In the genomic region with DNA sequence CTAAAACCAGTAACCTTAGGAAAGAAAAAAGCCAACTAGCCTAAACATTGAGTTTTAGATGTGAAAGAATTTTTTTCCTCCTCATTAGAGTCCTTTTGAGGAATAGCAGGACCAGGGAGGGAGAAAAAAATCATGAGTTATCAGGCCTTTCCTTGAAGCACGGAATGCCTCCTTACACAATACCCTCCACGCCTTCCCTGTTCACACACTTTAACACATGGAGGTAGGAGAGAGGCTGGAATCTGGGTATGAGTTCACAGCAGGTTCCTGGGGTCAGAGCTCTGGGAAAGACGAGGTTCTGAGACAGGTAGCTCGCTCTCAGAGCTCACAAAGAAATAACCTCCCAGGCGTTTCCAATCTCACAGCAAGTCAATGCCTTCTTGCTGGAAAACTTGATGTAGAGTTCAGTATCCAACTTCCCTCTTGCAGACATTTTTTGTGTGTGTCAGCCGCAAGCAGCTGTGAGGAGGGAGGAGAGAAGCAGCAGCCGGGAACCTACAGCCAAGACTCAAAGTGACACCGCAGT, we compare ENCODE assay signal across 8 cellular contexts. TPM values are rescaled to one million over a fixed set of nuclear protein-coding genes. Genes with fewer than 3 reads are reported as not detected.
DNase-seq lines count a peak whose midpoint lies in the region; ATAC-seq and TF ChIP-seq lines count a peak whose summit lies in the region.

No MANE protein-coding gene starts in this region.

- H2AFZ ChIP-seq in mammary epithelial cell (ENCODE audit: low read depth, low read length) = peak overlapping the region; percentile 97

- in situ Hi-C loops in mammary epithelial cell (cut with MboI; ENCODE audit: low sequenced_read_pairs in 2 of 2) = no loop called here

- DNase-seq in NCI-H82 (lab: John Stamatoyannopoulos, UW) (peak; percentile 32), NCI-H82 treated with DMSO at 0.1 percent for 48 hours (lab: John Stamatoyannopoulos, UW; ENCODE audit: unreplicated experiment) (no peak), Kasumi-1 (lab: John Stamatoyannopoulos, UW) (peak; percentile 48 to 52), mammary epithelial cell (peak; percentile 32), lung (ENCODE audit: low spot score) (no peak), upper lobe of right lung (no peak), NCI-H2081 treated with DMSO at 0.1 percent for 48 hours (lab: John Stamatoyannopoulos, UW) (no peak), NCI-H2081 (lab: John Stamatoyannopoulos, UW) (no peak)

- dilution Hi-C loops in mammary epithelial cell (cut with HindIII; ENCODE audit: low sequenced_read_pairs) = no loop called here

- H4K20me1 ChIP-seq in mammary epithelial cell (ENCODE audit: insufficient read depth, low read length) = no peaks in the 10 kb centered on the region

- intact Hi-C loops in mammary epithelial cell (cut with micrococcal nuclease) = loop anchor here (1.0 to 2.0 kb wide), 4 partner anchors 59 to 312 kb away; partner anchors contain the start of genes ZNF540, ZNF569, ZNF571 and ZNF607
- intact Hi-C loops in upper lobe of right lung (cut with DNase I) = no loop called here

- CTCF ChIA-PET in mammary epithelial cell (lab: Charles Lee; ENCODE audit: low non-redundant PET) = no interaction called here

- H3K27ac ChIP-seq in mammary epithelial cell (ENCODE audit: insufficient read depth, low read depth, low read length) = peak overlapping the region; percentile 34
- H3K27ac ChIP-seq in lung (ENCODE audit: low read depth in 1 of 2, low read length in 1 of 2) = peak overlapping the region; percentile 82 to 92
- peak overlapping the region; percentile 84 for H3K27ac ChIP-seq in upper lobe of right lung

- H3K4me3 ChIP-seq in mammary epithelial cell (replicated peaks in 1 of 3; ENCODE audit: insufficient read depth in 1 of 3, low read depth in 2 of 3, low read length in 3 of 3) = peak overlapping the region; percentile 60 to 79 (median 63)
- H3K4me3 ChIP-seq in lung = peak overlapping the region; percentile 79
- peak overlapping the region; percentile 85 for H3K4me3 ChIP-seq in upper lobe of right lung

- TSS peak; percentile 47 for BruUV-seq in mammary epithelial cell (replicated peaks; lab: Mats Ljungman, UMichigan)

- H3K4me2 ChIP-seq in mammary epithelial cell (ENCODE audit: insufficient read depth, low read depth, low read length) = peak overlapping the region; percentile 63

- peak overlapping the region; percentile 33 for H3K9ac ChIP-seq in mammary epithelial cell (ENCODE audit: insufficient read depth, low read length)

- H3K36me3 ChIP-seq in mammary epithelial cell (ENCODE audit: insufficient read depth, low read length) = no peaks in the 10 kb centered on the region
- no peaks in the 10 kb centered on the region for H3K36me3 ChIP-seq in lung (ENCODE audit: control insufficient read depth in 2 of 2, insufficient read depth in 2 of 2, low read length in 2 of 2)
- no peaks in the 10 kb centered on the region for H3K36me3 ChIP-seq in upper lobe of right lung

- ATAC-seq in lung (ENCODE audit: insufficient read depth, low FRiP score) (no peak), upper lobe of right lung (peak; percentile 48)

- H3K9me3 ChIP-seq in mammary epithelial cell (replicated peaks; ENCODE audit: insufficient read depth, low read length) (no peaks in the 10 kb centered on the region), lung (ENCODE audit: control insufficient read depth in 2 of 2, insufficient read depth in 1 of 2, low read length in 1 of 2) (peaks cover 0 to 2% of the 10 kb centered on the region in 2 donors), upper lobe of right lung (no peaks in the 10 kb centered on the region)

- H3K4me1 ChIP-seq in mammary epithelial cell (ENCODE audit: insufficient read depth, low read length) (peaks cover 5% of the 10 kb centered on the region), lung (ENCODE audit: control insufficient read depth in 2 of 2, insufficient read depth in 2 of 2, low read length in 2 of 2) (peaks cover 0 to 3% of the 10 kb centered on the region in 2 donors), upper lobe of right lung (peaks cover 8% of the 10 kb centered on the region)

- WGBS in mammary epithelial cell (ENCODE audit: low coverage, missing lambda C conversion rate) = 13% methylated on average over 6 of the region's 8 CpGs
- WGBS in lung, 2 donors = 9 to 12% methylated on average over 8 of the region's 8 CpGs

- H3K27me3 ChIP-seq in mammary epithelial cell (ENCODE audit: insufficient read depth, low read length) = no peaks in the 10 kb centered on the region
- H3K27me3 ChIP-seq in lung (ENCODE audit: control insufficient read depth, insufficient read depth) = no peaks in the 10 kb centered on the region
- H3K27me3 ChIP-seq in upper lobe of right lung = no peaks in the 10 kb centered on the region

- TF ChIP-seq CTCF in mammary epithelial cell (conservative IDR thresholded peaks at IDR 0.05 in 1 of 2, IDR thresholded peaks at IDR 0.05 in 1 of 2; ENCODE audit: extremely low read depth in 1 of 2, insufficient read depth in 1 of 2, low read depth in 1 of 2, low read length in 2 of 2) (no peak), lung (IDR thresholded peaks at IDR 0.05; ENCODE audit: control extremely low read depth, extremely low read depth) (no peak), upper lobe of right lung (IDR thresholded peaks at IDR 0.05) (no peak)

- H3K79me2 ChIP-seq in mammary epithelial cell (ENCODE audit: insufficient read depth, low read length) = peaks cover 4% of the 10 kb centered on the region

RNA-seq across cellular contexts. Expression of gene ZNF573, which starts 0.7 kb away (rescaled TPM):
- total RNA-seq in mammary epithelial cell (1 to 10 TPM; 5.5 to 8.7 TPM), lung (10 to 100 TPM in 1 of 2 donors, 1 to 10 TPM in 1; 9.1 to 25.0 TPM), upper lobe of right lung (13.0 TPM)
- polyA plus RNA-seq in mammary epithelial cell (5.9 TPM), lung (1 to 10 TPM; 1.1 to 1.4 TPM)
- 2.3 TPM for polyA minus RNA-seq in mammary epithelial cell

RNA-seq across cellular contexts. Expression of gene ZNF607, which starts 59.1 kb away (rescaled TPM):
- total RNA-seq in mammary epithelial cell = 1 to 10 TPM; 8.3 to 9.0 TPM
- 2.1 TPM for polyA plus RNA-seq in mammary epithelial cell
- polyA minus RNA-seq in mammary epithelial cell = 3.7 TPM
- 10 to 100 TPM in 1 of 2 donors, 1 to 10 TPM in 1; 5.4 to 13.7 TPM for total RNA-seq in lung
- 1 to 10 TPM; 1.4 to 1.5 TPM for polyA plus RNA-seq in lung
- total RNA-seq in upper lobe of right lung = 7.5 TPM

Comparison
In these comparisons a context has a peak if more than half of its experiments do, and no peak if none do; other contexts are left out.
1. DNase-seq: peak in NCI-H82 (single experiment), Kasumi-1 (2 of 2) and mammary epithelial cell (single experiment); none in NCI-H82 treated with DMSO at 0.1 percent for 48 hours (single experiment), lung (single experiment), upper lobe of right lung (single experiment), NCI-H2081 treated with DMSO at 0.1 percent for 48 hours (single experiment) and NCI-H2081 (0 of 2).
2. H3K27ac ChIP-seq: peak in every context shown above with its lines; median percentile 87 in lung; 84 in upper lobe of right lung; 34 in mammary epithelial cell.
3. Peak in every context shown above with its lines, with median percentiles within 50 percentile points of each other: H3K4me3 ChIP-seq.